In the genomic region with DNA sequence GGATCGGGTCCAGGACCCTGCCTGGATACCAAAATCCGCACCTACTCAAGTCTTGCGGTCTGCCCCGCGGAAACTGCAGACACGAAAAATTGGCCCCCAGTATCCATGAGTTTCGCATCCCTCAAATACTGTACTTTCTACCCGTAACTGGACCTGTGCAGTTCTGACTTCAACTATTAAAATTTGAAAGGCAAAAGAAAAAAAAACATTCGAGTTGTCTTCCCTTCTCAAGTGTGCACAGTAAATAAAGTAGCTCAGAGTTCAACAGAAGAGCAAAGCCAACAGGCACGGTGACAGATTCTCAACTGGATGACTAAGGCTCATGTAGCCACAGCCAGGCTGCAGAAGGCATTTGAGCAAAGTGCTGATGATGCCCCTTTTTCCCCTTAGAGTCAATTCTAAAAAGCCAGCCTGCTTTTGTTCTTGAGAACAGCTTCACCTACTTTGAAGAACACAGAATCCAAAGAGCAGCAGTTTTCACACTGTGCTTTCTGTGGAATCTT, we compare ENCODE assay signal across 1 cellular context.
TF ChIP-seq lines count a peak whose summit lies in the region.

No MANE protein-coding gene starts in this region.

TF ChIP-seq in HepG2, 621 proteins besides CTCF, POLR2A, EP300 and RAD21 (continued from another document and continues in another):
- TF ChIP-seq, protein P1, sequence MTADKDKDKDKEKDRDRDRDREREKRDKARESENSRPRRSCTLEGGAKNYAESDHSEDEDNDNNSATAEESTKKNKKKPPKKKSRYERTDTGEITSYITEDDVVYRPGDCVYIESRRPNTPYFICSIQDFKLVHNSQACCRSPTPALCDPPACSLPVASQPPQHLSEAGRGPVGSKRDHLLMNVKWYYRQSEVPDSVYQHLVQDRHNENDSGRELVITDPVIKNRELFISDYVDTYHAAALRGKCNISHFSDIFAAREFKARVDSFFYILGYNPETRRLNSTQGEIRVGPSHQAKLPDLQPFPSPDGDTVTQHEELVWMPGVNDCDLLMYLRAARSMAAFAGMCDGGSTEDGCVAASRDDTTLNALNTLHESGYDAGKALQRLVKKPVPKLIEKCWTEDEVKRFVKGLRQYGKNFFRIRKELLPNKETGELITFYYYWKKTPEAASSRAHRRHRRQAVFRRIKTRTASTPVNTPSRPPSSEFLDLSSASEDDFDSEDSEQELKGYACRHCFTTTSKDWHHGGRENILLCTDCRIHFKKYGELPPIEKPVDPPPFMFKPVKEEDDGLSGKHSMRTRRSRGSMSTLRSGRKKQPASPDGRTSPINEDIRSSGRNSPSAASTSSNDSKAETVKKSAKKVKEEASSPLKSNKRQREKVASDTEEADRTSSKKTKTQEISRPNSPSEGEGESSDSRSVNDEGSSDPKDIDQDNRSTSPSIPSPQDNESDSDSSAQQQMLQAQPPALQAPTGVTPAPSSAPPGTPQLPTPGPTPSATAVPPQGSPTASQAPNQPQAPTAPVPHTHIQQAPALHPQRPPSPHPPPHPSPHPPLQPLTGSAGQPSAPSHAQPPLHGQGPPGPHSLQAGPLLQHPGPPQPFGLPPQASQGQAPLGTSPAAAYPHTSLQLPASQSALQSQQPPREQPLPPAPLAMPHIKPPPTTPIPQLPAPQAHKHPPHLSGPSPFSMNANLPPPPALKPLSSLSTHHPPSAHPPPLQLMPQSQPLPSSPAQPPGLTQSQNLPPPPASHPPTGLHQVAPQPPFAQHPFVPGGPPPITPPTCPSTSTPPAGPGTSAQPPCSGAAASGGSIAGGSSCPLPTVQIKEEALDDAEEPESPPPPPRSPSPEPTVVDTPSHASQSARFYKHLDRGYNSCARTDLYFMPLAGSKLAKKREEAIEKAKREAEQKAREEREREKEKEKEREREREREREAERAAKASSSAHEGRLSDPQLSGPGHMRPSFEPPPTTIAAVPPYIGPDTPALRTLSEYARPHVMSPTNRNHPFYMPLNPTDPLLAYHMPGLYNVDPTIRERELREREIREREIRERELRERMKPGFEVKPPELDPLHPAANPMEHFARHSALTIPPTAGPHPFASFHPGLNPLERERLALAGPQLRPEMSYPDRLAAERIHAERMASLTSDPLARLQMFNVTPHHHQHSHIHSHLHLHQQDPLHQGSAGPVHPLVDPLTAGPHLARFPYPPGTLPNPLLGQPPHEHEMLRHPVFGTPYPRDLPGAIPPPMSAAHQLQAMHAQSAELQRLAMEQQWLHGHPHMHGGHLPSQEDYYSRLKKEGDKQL (CRISPR knock-in tag; IDR thresholded peaks at IDR 0.05; ENCODE audit: low read depth) = 0 out of 2 replicates have a peak, but pooled peaks have one; percentile 37
- TF ChIP-seq ASH2L (IDR thresholded peaks at IDR 0.05; ENCODE audit: insufficient read length, low read depth, low read length) (peak; percentile 72), ZBTB1 (CRISPR knock-in tag; IDR thresholded peaks at IDR 0.05; ENCODE audit: borderline replicate concordance) (no peak), ZBTB7B (CRISPR knock-in tag; IDR thresholded peaks at IDR 0.05) (peak; percentile 45), DZIP1 (CRISPR knock-in tag; IDR thresholded peaks at IDR 0.05) (no peak), SNAI1 (CRISPR knock-in tag; IDR thresholded peaks at IDR 0.05; ENCODE audit: borderline replicate concordance) (no peak), NFIB (CRISPR knock-in tag; IDR thresholded peaks at IDR 0.05; ENCODE audit: borderline replicate concordance) (no peak), ZNF232 (CRISPR knock-in tag; IDR thresholded peaks at IDR 0.05; ENCODE audit: borderline replicate concordance) (0 out of 2 replicates have a peak, but pooled peaks have one; percentile 68), PHF21A (CRISPR knock-in tag; IDR thresholded peaks at IDR 0.05) (peak; percentile 73; the same call in 1 of the 2 replicates), ZNF331 (CRISPR knock-in tag; IDR thresholded peaks at IDR 0.05) (peak; percentile 36; the same call in 1 of the 2 replicates), ZNF788 (CRISPR knock-in tag; IDR thresholded peaks at IDR 0.05; ENCODE audit: borderline replicate concordance) (no peak), ATF7-NPFF (CRISPR knock-in tag; IDR thresholded peaks at IDR 0.05; ENCODE audit: low read depth) (no peak), CBX5 (CRISPR knock-in tag; IDR thresholded peaks at IDR 0.05; ENCODE audit: borderline replicate concordance) (no peak; the same call in 1 of the 2 replicates), ZNF251 (CRISPR knock-in tag; IDR thresholded peaks at IDR 0.05) (no peak), IRX3 (CRISPR knock-in tag; IDR thresholded peaks at IDR 0.05; ENCODE audit: borderline replicate concordance, low read depth) (no peak), ZZZ3 (CRISPR knock-in tag; IDR thresholded peaks at IDR 0.05; ENCODE audit: borderline replicate concordance) (no peak), ZNF264 (CRISPR knock-in tag; IDR thresholded peaks at IDR 0.05) (no peak; the same call in 1 of the 2 replicates), XRCC5 (optimal IDR thresholded peaks at IDR 0.05; ENCODE audit: low read length) (peak; percentile 95), ZNF781 (CRISPR knock-in tag; IDR thresholded peaks at IDR 0.05; ENCODE audit: borderline replicate concordance, not compliant biosample characterization) (peak; percentile 56), CERS6 (CRISPR knock-in tag; IDR thresholded peaks at IDR 0.05) (no peak), ZNF572 (CRISPR knock-in tag; IDR thresholded peaks at IDR 0.05) (no peak), ETV5 (CRISPR knock-in tag; IDR thresholded peaks at IDR 0.05; ENCODE audit: borderline replicate concordance) (peak; percentile 51; the same call in 1 of the 2 replicates), ZBTB7A (CRISPR knock-in tag; IDR thresholded peaks at IDR 0.05) (no peak), MEIS1 (CRISPR knock-in tag; IDR thresholded peaks at IDR 0.05; ENCODE audit: borderline replicate concordance) (peak; percentile 95; the same call in 1 of the 2 replicates), ZNF382 (CRISPR knock-in tag; IDR thresholded peaks at IDR 0.05; ENCODE audit: borderline replicate concordance) (no peak), FOXP1 (IDR thresholded peaks at IDR 0.05) (no peak), FOXP1 (CRISPR knock-in tag; IDR thresholded peaks at IDR 0.05) (peak; percentile 91), NFE2 (CRISPR knock-in tag; IDR thresholded peaks at IDR 0.05) (no peak), ATF1 (CRISPR knock-in tag; IDR thresholded peaks at IDR 0.05) (no peak), CHD2 (IDR thresholded peaks at IDR 0.05; ENCODE audit: low read depth, low read length) (no peak), YY1 (IDR thresholded peaks at IDR 0.05; ENCODE audit: insufficient read depth, insufficient replicate concordance, low read depth, low read length) (no peak)
- TF ChIP-seq, protein P2, sequence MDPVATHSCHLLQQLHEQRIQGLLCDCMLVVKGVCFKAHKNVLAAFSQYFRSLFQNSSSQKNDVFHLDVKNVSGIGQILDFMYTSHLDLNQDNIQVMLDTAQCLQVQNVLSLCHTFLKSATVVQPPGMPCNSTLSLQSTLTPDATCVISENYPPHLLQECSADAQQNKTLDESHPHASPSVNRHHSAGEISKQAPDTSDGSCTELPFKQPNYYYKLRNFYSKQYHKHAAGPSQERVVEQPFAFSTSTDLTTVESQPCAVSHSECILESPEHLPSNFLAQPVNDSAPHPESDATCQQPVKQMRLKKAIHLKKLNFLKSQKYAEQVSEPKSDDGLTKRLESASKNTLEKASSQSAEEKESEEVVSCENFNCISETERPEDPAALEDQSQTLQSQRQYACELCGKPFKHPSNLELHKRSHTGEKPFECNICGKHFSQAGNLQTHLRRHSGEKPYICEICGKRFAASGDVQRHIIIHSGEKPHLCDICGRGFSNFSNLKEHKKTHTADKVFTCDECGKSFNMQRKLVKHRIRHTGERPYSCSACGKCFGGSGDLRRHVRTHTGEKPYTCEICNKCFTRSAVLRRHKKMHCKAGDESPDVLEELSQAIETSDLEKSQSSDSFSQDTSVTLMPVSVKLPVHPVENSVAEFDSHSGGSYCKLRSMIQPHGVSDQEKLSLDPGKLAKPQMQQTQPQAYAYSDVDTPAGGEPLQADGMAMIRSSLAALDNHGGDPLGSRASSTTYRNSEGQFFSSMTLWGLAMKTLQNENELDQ (CRISPR knock-in tag; IDR thresholded peaks at IDR 0.05; ENCODE audit: borderline replicate concordance) = no peak
- TF ChIP-seq, protein P3, sequence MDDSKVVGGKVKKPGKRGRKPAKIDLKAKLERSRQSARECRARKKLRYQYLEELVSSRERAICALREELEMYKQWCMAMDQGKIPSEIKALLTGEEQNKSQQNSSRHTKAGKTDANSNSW (CRISPR knock-in tag; IDR thresholded peaks at IDR 0.05; ENCODE audit: borderline replicate concordance) = no peak
- TF ChIP-seq, protein P4, sequence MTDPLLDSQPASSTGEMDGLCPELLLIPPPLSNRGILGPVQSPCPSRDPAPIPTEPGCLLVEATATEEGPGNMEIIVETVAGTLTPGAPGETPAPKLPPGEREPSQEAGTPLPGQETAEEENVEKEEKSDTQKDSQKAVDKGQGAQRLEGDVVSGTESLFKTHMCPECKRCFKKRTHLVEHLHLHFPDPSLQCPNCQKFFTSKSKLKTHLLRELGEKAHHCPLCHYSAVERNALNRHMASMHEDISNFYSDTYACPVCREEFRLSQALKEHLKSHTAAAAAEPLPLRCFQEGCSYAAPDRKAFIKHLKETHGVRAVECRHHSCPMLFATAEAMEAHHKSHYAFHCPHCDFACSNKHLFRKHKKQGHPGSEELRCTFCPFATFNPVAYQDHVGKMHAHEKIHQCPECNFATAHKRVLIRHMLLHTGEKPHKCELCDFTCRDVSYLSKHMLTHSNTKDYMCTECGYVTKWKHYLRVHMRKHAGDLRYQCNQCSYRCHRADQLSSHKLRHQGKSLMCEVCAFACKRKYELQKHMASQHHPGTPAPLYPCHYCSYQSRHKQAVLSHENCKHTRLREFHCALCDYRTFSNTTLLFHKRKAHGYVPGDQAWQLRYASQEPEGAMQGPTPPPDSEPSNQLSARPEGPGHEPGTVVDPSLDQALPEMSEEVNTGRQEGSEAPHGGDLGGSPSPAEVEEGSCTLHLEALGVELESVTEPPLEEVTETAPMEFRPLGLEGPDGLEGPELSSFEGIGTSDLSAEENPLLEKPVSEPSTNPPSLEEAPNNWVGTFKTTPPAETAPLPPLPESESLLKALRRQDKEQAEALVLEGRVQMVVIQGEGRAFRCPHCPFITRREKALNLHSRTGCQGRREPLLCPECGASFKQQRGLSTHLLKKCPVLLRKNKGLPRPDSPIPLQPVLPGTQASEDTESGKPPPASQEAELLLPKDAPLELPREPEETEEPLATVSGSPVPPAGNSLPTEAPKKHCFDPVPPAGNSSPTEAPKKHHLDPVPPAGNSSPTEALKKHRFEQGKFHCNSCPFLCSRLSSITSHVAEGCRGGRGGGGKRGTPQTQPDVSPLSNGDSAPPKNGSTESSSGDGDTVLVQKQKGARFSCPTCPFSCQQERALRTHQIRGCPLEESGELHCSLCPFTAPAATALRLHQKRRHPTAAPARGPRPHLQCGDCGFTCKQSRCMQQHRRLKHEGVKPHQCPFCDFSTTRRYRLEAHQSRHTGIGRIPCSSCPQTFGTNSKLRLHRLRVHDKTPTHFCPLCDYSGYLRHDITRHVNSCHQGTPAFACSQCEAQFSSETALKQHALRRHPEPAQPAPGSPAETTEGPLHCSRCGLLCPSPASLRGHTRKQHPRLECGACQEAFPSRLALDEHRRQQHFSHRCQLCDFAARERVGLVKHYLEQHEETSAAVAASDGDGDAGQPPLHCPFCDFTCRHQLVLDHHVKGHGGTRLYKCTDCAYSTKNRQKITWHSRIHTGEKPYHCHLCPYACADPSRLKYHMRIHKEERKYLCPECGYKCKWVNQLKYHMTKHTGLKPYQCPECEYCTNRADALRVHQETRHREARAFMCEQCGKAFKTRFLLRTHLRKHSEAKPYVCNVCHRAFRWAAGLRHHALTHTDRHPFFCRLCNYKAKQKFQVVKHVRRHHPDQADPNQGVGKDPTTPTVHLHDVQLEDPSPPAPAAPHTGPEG (CRISPR knock-in tag; IDR thresholded peaks at IDR 0.05) = no peak
- TF ChIP-seq, protein P5, sequence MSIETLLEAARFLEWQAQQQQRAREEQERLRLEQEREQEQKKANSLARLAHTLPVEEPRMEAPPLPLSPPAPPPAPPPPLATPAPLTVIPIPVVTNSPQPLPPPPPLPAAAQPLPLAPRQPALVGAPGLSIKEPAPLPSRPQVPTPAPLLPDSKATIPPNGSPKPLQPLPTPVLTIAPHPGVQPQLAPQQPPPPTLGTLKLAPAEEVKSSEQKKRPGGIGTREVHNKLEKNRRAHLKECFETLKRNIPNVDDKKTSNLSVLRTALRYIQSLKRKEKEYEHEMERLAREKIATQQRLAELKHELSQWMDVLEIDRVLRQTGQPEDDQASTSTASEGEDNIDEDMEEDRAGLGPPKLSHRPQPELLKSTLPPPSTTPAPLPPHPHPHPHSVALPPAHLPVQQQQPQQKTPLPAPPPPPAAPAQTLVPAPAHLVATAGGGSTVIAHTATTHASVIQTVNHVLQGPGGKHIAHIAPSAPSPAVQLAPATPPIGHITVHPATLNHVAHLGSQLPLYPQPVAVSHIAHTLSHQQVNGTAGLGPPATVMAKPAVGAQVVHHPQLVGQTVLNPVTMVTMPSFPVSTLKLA (IDR thresholded peaks at IDR 0.05) = no peak
- TF ChIP-seq, protein P6, sequence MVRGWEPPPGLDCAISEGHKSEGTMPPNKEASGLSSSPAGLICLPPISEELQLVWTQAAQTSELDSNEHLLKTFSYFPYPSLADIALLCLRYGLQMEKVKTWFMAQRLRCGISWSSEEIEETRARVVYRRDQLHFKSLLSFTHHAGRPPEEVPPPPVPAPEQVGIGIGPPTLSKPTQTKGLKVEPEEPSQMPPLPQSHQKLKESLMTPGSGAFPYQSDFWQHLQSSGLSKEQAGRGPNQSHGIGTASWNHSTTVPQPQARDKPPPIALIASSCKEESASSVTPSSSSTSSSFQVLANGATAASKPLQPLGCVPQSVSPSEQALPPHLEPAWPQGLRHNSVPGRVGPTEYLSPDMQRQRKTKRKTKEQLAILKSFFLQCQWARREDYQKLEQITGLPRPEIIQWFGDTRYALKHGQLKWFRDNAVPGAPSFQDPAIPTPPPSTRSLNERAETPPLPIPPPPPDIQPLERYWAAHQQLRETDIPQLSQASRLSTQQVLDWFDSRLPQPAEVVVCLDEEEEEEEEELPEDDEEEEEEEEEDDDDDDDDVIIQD (CRISPR knock-in tag; IDR thresholded peaks at IDR 0.05; ENCODE audit: low read depth) = peak; percentile 85
